14 cellular contexts compared by ENCODE assay signal in genomic region chr9:87829756-87830155, GRCh38. TPM values are rescaled to one million over a fixed set of nuclear protein-coding genes. Genes with fewer than 3 reads are reported as not detected.
DNase-seq lines count a peak whose midpoint lies in the region; ATAC-seq lines count a peak whose summit lies in the region.
"Had no signal": no experiment of that assay in that cellular context is flagged by ENCODE, and none has a peak within 500 bp of the region (broad histone marks: within the 10 kb centered on the region; RNA-seq: fewer than 3 reads in every experiment).

No MANE protein-coding gene starts in this region.

- DNase-seq in EH (ENCODE audit: low read depth) (peak; percentile 7), SJSA1 (ENCODE audit: low read depth in 1 of 2, low spot score in 2 of 2) (peak in 1 of 2 experiments; percentile 47), brain pericyte (ENCODE audit: low read depth, low spot score) (peak; percentile 18), renal cortical epithelial cell (ENCODE audit: low read depth) (peak; percentile 18)
- DNase-seq: 8988T; ACHN; CD4-positive, CD25-positive, alpha-beta regulatory T cell; DMS53 had no signal

- peak overlapping the region; percentile 11 for H3K27ac ChIP-seq in SJSA1
- H3K27ac ChIP-seq: BLaER1 treated with 17β-estradiol and CSF1 and Interleukin-3, amounts not matched to agents 10 nM and 100 nM had no signal

- H3K36me3 ChIP-seq in SJSA1 = no peaks in the 10 kb centered on the region
- H3K36me3 ChIP-seq: BLaER1 treated with 17β-estradiol and CSF1 and Interleukin-3, amounts not matched to agents 10 nM and 100 nM had no signal

- no peak for ATAC-seq in HG02588 (IDR thresholded peaks at IDR 0.05; ENCODE audit: unreplicated experiment)
- ATAC-seq in GM18870 (IDR thresholded peaks at IDR 0.05; ENCODE audit: unreplicated experiment) = no peak
- ATAC-seq in GM19455 (IDR thresholded peaks at IDR 0.05; ENCODE audit: unreplicated experiment) = no peak

- peaks cover 62% of the 10 kb centered on the region for H3K4me1 ChIP-seq in SJSA1 (replicated peaks)

- H3K4me3 ChIP-seq in SJSA1 = no peak overlapping the region
- H3K4me3 ChIP-seq: BLaER1 treated with 17β-estradiol and CSF1 and Interleukin-3, amounts not matched to agents 10 nM and 100 nM; GM23338 had no signal

- no peaks in the 10 kb centered on the region for H3K27me3 ChIP-seq in SJSA1 (replicated peaks)

- H3K9me3 ChIP-seq in SJSA1 (replicated peaks) = no peaks in the 10 kb centered on the region

RNA-seq across cellular contexts. Expression of gene SPATA31E1, which starts 52.9 kb away (rescaled TPM):
- total RNA-seq in SJSA1 (2014; rRNA removed; shearing (Covaris generic)) = 0.26 TPM in 1 of 2 replicates, not detected in the other
- total RNA-seq in renal cortical epithelial cell = not detected in 2 replicates
- total RNA-seq: CD4-positive, CD25-positive, alpha-beta regulatory T cell; GM23338; H7 had no signal
